Comparison of ENCODE assay signal across 16 cellular contexts in the genomic region with DNA sequence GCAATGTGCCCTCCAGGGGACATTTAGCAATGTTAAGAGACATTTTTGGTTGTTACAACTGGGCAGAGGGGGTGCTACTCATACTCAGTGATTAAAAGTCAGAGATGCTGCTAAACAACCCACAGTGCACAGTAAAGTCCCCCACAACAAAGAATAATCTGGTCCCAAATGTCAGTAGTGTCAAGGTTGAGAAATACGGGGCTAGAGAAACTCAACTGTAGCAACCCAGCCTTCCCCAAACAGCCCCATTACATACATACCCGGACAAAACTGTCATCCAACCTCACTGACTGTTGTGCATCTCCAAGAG. TPM values are rescaled to one million over a fixed set of nuclear protein-coding genes. Genes with fewer than 3 reads are reported as not detected.
A peak's percentile ranks its signal among the peaks of the same experiment; 100 is the strongest.
DNase-seq lines count a peak whose midpoint lies in the region; ATAC-seq and TF ChIP-seq lines count a peak whose summit lies in the region.
"Had no signal": no experiment of that assay in that cellular context is flagged by ENCODE, and none has a peak within 500 bp of the region (broad histone marks: within the 10 kb centered on the region; RNA-seq: fewer than 3 reads in every experiment).

No MANE protein-coding gene starts in this region.

- H3K4me3 ChIP-seq in ACC112 (ENCODE audit: low read depth, low read length) = no peak overlapping the region
- no peak overlapping the region for H3K4me3 ChIP-seq in HEK293 (ENCODE audit: low read depth, low read length)
- no peak overlapping the region for H3K4me3 ChIP-seq in brain microvascular endothelial cell (ENCODE audit: low read depth, low read length)
- H3K4me3 ChIP-seq: ascending aorta, HAP-1, left ventricle myocardium inferior had no signal

- CTCF ChIA-PET in HEK293 (lab: Yijun Ruan, JAX) = interaction anchor here (0.5 to 0.7 kb wide), 3 partner anchors 77 to 521 kb away, joined by 3 read pairs; no protein-coding TSS in a partner anchor

- no peak for ATAC-seq in GM19328 (IDR thresholded peaks at IDR 0.05; ENCODE audit: unreplicated experiment)

- peak overlapping the region; percentile 65 for H3K27ac ChIP-seq in ACC112 (ENCODE audit: low read depth, low read length)
- no peak overlapping the region for H3K27ac ChIP-seq in HEK293 (ENCODE audit: extremely low read depth, low read depth, low read length)
- peak overlapping the region; percentile 60 for H3K27ac ChIP-seq in brain microvascular endothelial cell
- H3K27ac ChIP-seq: ascending aorta, left ventricle myocardium inferior had no signal

- no peaks in the 10 kb centered on the region for H3K9me3 ChIP-seq in HEK293 (ENCODE audit: control insufficient read depth, insufficient read depth, low read depth, low read length)
- H3K9me3 ChIP-seq: ascending aorta, HAP-1, left ventricle myocardium inferior, SK-N-SH had no signal

- DNase-seq in brain microvascular endothelial cell (no peak), ureter (ENCODE audit: low spot score) (no peak), RPMI8226 (no peak)
- DNase-seq: activated CD4-positive, alpha-beta T cell treated with anti-CD3 and anti-CD28 coated beads, Interleukin-2, amount 50 U/mL, for 48 hours; COR-L47; cortex of kidney; left ventricle myocardium inferior; MV-4-11; NCI-H2081; NCI-H526; SK-N-SH had no signal

- H3K79me2 ChIP-seq in ACC112 (ENCODE audit: control insufficient read depth, insufficient read depth, low read length, unreplicated experiment) = peaks cover 40% of the 10 kb centered on the region

- H3K4me1 ChIP-seq in ACC112 (ENCODE audit: control insufficient read depth, insufficient read depth, low read length, unreplicated experiment) (peaks cover 29% of the 10 kb centered on the region), HEK293 (ENCODE audit: control insufficient read depth, insufficient read depth, low read length) (no peaks in the 10 kb centered on the region)
- H3K4me1 ChIP-seq: ascending aorta, HAP-1 had no signal

- H3K27me3 ChIP-seq in ACC112 (ENCODE audit: insufficient read depth, low read length) (no peaks in the 10 kb centered on the region), brain microvascular endothelial cell (replicated peaks) (no peaks in the 10 kb centered on the region)
- H3K27me3 ChIP-seq: ascending aorta had no signal

- H3K36me3 ChIP-seq in ACC112 (ENCODE audit: insufficient read depth, low read length) (peaks cover 52% of the 10 kb centered on the region), HEK293 (ENCODE audit: control insufficient read depth in 2 of 2, insufficient read depth in 1 of 2, low read length in 2 of 2) (peaks cover 84 to 92% of the 10 kb centered on the region in 2 experiments), brain microvascular endothelial cell (replicated peaks) (peaks cover 74% of the 10 kb centered on the region)

- H2AFZ ChIP-seq in ACC112 (ENCODE audit: low read length, unreplicated experiment) = no peak overlapping the region

- POLR2A ChIA-PET in HEK293 (lab: Yijun Ruan, JAX) = no interaction called here

- in situ Hi-C loops in brain microvascular endothelial cell (cut with HindIII; ENCODE audit: low pct_ligation_motif_present, low sequenced_read_pairs) = no loop called here

- TF ChIP-seq CTCF in HEK293 (tag by site-specific recombination; IDR thresholded peaks at IDR 0.05) (no peak), brain microvascular endothelial cell (IDR thresholded peaks at IDR 0.05; ENCODE audit: low read depth, low read length, missing control alignments) (no peak)

TF ChIP-seq in HEK293, 187 proteins besides CTCF, POLR2A, EP300 and RAD21:
- TF ChIP-seq ZNF521 (tag by site-specific recombination; IDR thresholded peaks at IDR 0.05) = no peak
- TF ChIP-seq, protein P1, sequence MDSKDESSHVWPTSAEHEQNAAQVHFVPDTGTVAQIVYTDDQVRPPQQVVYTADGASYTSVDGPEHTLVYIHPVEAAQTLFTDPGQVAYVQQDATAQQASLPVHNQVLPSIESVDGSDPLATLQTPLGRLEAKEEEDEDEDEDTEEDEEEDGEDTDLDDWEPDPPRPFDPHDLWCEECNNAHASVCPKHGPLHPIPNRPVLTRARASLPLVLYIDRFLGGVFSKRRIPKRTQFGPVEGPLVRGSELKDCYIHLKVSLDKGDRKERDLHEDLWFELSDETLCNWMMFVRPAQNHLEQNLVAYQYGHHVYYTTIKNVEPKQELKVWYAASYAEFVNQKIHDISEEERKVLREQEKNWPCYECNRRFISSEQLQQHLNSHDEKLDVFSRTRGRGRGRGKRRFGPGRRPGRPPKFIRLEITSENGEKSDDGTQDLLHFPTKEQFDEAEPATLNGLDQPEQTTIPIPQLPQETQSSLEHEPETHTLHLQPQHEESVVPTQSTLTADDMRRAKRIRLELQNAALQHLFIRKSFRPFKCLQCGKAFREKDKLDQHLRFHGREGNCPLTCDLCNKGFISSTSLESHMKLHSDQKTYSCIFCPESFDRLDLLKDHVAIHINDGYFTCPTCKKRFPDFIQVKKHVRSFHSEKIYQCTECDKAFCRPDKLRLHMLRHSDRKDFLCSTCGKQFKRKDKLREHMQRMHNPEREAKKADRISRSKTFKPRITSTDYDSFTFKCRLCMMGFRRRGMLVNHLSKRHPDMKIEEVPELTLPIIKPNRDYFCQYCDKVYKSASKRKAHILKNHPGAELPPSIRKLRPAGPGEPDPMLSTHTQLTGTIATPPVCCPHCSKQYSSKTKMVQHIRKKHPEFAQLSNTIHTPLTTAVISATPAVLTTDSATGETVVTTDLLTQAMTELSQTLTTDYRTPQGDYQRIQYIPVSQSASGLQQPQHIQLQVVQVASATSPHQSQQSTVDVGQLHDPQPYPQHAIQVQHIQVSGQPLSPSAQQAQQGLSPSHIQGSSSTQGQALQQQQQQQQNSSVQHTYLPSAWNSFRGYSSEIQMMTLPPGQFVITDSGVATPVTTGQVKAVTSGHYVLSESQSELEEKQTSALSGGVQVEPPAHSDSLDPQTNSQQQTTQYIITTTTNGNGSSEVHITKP (tag by site-specific recombination; IDR thresholded peaks at IDR 0.05) = 0 out of 2 replicates have a peak, but pooled peaks have one; percentile 20
- no peak for TF ChIP-seq KLF1 (tag by site-specific recombination; IDR thresholded peaks at IDR 0.05)
- no peak for TF ChIP-seq BCL11A (tag by site-specific recombination; IDR thresholded peaks at IDR 0.05; ENCODE audit: low read depth)
- TF ChIP-seq, protein P2, sequence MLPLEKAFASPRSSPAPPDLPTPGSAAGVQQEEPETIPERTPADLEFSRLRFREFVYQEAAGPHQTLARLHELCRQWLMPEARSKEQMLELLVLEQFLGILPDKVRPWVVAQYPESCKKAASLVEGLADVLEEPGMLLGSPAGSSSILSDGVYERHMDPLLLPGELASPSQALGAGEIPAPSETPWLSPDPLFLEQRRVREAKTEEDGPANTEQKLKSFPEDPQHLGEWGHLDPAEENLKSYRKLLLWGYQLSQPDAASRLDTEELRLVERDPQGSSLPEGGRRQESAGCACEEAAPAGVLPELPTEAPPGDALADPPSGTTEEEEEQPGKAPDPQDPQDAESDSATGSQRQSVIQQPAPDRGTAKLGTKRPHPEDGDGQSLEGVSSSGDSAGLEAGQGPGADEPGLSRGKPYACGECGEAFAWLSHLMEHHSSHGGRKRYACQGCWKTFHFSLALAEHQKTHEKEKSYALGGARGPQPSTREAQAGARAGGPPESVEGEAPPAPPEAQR (tag by site-specific recombination; IDR thresholded peaks at IDR 0.05) = no peak
- no peak for TF ChIP-seq ZNF274 (IDR thresholded peaks at IDR 0.05; ENCODE audit: low read length)
- no peak for TF ChIP-seq ZNF274 (tag by site-specific recombination; IDR thresholded peaks at IDR 0.05; ENCODE audit: borderline replicate concordance)
- TF ChIP-seq ZNF248 (tag by site-specific recombination; IDR thresholded peaks at IDR 0.05) = no peak

RNA-seq across cellular contexts. Expression of gene DNAJC7, which starts 20.4 kb away (rescaled TPM):
- 111 TPM for total RNA-seq in ureter

RNA-seq across cellular contexts. Expression of gene NKIRAS2, which starts 23.1 kb away (rescaled TPM):
- total RNA-seq in ureter = 20.8 TPM

RNA-seq across cellular contexts. Expression of gene CNP, which starts 30.2 kb away (rescaled TPM):
- total RNA-seq in ureter = 45.7 TPM

RNA-seq across cellular contexts. Expression of gene C17orf113, which starts 53.6 kb away (rescaled TPM):
- total RNA-seq in ureter = 1.9 TPM
